2 cellular contexts compared by ENCODE assay signal in the genomic region with DNA sequence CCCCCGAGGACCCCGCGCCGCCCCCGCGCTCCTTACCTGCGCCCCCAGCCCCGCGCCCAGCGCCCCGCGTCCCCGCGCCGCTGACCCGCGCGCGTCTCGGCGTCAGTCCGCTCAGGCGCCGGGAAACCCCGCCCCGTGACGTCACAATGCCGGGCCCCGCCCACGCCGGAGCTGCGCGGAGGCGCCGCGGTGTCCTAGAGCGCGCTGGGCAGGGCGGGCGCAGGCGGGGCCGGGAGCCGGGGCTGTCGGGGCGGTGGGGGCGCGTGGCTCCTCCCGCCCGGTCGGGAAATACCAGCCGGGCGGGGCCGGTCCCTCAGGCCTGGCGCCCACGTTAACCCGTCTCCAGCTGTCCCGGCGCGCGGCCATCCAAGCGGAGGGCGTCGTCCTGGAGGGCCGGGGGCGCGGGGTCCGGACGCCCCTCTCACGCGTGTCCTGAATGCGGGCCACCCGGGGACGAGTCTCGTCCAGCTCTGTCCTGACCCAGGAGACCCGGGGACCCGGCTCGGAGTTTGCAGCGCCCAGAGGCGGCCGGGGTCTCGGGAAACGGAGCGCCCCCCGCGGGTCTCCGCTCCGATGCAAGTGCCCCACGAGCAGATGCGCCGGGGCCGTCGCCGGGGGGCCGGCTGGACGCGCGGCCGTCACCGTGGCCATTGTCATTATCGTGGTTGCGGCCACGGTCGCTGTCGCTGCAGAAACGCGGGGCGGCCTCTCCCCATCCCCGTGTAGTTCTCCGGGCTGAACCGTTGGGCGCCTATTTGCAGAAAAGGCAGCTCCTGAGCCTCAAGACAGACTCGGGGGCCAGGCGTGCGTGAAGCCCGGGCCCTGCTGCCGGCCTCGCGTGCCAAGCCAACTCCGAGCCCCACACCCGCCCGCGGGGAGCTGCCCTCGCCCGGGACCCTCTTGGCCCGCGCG.
TF ChIP-seq lines count a peak whose summit lies in the region.

A gene (minus strand): TSS at position 109 of the 912 bp plus-strand sequence. CDS start 727 bp downstream, outside the sequence.

TF ChIP-seq in A549, 52 proteins besides CTCF, POLR2A, EP300 and RAD21 (continues in another document):
- TF ChIP-seq, protein P1, sequence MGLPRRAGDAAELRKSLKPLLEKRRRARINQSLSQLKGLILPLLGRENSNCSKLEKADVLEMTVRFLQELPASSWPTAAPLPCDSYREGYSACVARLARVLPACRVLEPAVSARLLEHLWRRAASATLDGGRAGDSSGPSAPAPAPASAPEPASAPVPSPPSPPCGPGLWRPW (IDR thresholded peaks at IDR 0.05), result no peak
- TF ChIP-seq RNF2 (IDR thresholded peaks at IDR 0.05; ENCODE audit: borderline replicate concordance, low read depth), result 0 out of 2 replicates have a peak, but pooled peaks have one; percentile 34
- no peak for TF ChIP-seq HEYL (CRISPR knock-in tag; IDR thresholded peaks at IDR 0.05)
- peak in 1 of 2 experiments; percentile 47; a peak in 2 of 5 replicates for TF ChIP-seq JUN (IDR thresholded peaks at IDR 0.05)
- no peak for TF ChIP-seq FOSL2 (IDR thresholded peaks at IDR 0.05)
- no peak for TF ChIP-seq FOSL2 (CRISPR knock-in tag; IDR thresholded peaks at IDR 0.05)
- TF ChIP-seq HOXA7 (CRISPR knock-in tag; IDR thresholded peaks at IDR 0.05), result no peak
- peak; percentile 37; the same call in 1 of the 2 replicates for TF ChIP-seq PHF8 (IDR thresholded peaks at IDR 0.05; ENCODE audit: borderline replicate concordance, low read depth)
- TF ChIP-seq, protein P2, sequence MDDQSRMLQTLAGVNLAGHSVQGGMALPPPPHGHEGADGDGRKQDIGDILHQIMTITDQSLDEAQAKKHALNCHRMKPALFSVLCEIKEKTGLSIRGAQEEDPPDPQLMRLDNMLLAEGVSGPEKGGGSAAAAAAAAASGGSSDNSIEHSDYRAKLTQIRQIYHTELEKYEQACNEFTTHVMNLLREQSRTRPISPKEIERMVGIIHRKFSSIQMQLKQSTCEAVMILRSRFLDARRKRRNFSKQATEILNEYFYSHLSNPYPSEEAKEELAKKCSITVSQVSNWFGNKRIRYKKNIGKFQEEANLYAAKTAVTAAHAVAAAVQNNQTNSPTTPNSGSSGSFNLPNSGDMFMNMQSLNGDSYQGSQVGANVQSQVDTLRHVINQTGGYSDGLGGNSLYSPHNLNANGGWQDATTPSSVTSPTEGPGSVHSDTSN (IDR thresholded peaks at IDR 0.05), result no peak
- TF ChIP-seq RFX5 (IDR thresholded peaks at IDR 0.05), result no peak
- no peak for TF ChIP-seq SREBF2 (IDR thresholded peaks at IDR 0.05)
- TF ChIP-seq TFCP2L1 (CRISPR knock-in tag; IDR thresholded peaks at IDR 0.05), result no peak
- TF ChIP-seq, protein P3, sequence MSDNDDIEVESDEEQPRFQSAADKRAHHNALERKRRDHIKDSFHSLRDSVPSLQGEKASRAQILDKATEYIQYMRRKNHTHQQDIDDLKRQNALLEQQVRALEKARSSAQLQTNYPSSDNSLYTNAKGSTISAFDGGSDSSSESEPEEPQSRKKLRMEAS (IDR thresholded peaks at IDR 0.05), result peak; percentile 23; the same call in 1 of the 2 replicates
- TF ChIP-seq ZFP36 (IDR thresholded peaks at IDR 0.05; ENCODE audit: borderline replicate concordance, partially characterized antibody), result no peak
- no peak for TF ChIP-seq ZNF302 (CRISPR knock-in tag; IDR thresholded peaks at IDR 0.05)
- TF ChIP-seq RCOR1 (IDR thresholded peaks at IDR 0.05; ENCODE audit: low read depth, low read length), result no peak
- TF ChIP-seq, protein P4, sequence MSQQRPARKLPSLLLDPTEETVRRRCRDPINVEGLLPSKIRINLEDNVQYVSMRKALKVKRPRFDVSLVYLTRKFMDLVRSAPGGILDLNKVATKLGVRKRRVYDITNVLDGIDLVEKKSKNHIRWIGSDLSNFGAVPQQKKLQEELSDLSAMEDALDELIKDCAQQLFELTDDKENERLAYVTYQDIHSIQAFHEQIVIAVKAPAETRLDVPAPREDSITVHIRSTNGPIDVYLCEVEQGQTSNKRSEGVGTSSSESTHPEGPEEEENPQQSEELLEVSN (IDR thresholded peaks at IDR 0.05; ENCODE audit: borderline replicate concordance, low read depth), result no peak
- no peak for TF ChIP-seq TP53 (CRISPR knock-in tag; IDR thresholded peaks at IDR 0.05)
- TF ChIP-seq CHD2 (IDR thresholded peaks at IDR 0.05; ENCODE audit: low read length, partially characterized antibody), result no peak
- no peak for TF ChIP-seq NPAS2 (CRISPR knock-in tag; IDR thresholded peaks at IDR 0.05; ENCODE audit: borderline replicate concordance)
- TF ChIP-seq CBX8 (IDR thresholded peaks at IDR 0.05), result no peak
- TF ChIP-seq, protein P5, sequence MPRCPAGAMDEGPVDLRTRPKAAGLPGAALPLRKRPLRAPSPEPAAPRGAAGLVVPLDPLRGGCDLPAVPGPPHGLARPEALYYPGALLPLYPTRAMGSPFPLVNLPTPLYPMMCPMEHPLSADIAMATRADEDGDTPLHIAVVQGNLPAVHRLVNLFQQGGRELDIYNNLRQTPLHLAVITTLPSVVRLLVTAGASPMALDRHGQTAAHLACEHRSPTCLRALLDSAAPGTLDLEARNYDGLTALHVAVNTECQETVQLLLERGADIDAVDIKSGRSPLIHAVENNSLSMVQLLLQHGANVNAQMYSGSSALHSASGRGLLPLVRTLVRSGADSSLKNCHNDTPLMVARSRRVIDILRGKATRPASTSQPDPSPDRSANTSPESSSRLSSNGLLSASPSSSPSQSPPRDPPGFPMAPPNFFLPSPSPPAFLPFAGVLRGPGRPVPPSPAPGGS (IDR thresholded peaks at IDR 0.05), result no peak
- no peak for TF ChIP-seq NFE2L2 (conservative IDR thresholded peaks at IDR 0.05; ENCODE audit: low read length)
- TF ChIP-seq, protein P6, sequence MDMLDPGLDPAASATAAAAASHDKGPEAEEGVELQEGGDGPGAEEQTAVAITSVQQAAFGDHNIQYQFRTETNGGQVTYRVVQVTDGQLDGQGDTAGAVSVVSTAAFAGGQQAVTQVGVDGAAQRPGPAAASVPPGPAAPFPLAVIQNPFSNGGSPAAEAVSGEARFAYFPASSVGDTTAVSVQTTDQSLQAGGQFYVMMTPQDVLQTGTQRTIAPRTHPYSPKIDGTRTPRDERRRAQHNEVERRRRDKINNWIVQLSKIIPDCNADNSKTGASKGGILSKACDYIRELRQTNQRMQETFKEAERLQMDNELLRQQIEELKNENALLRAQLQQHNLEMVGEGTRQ (IDR thresholded peaks at IDR 0.05), result no peak
- no peak for TF ChIP-seq KDM5A (IDR thresholded peaks at IDR 0.05)
- no peak for TF ChIP-seq BHLHE40 (IDR thresholded peaks at IDR 0.05; ENCODE audit: low read depth, low read length)

TF ChIP-seq in HepG2, 621 proteins besides CTCF, POLR2A, EP300 and RAD21 (continues in another document):
- TF ChIP-seq, protein P7, sequence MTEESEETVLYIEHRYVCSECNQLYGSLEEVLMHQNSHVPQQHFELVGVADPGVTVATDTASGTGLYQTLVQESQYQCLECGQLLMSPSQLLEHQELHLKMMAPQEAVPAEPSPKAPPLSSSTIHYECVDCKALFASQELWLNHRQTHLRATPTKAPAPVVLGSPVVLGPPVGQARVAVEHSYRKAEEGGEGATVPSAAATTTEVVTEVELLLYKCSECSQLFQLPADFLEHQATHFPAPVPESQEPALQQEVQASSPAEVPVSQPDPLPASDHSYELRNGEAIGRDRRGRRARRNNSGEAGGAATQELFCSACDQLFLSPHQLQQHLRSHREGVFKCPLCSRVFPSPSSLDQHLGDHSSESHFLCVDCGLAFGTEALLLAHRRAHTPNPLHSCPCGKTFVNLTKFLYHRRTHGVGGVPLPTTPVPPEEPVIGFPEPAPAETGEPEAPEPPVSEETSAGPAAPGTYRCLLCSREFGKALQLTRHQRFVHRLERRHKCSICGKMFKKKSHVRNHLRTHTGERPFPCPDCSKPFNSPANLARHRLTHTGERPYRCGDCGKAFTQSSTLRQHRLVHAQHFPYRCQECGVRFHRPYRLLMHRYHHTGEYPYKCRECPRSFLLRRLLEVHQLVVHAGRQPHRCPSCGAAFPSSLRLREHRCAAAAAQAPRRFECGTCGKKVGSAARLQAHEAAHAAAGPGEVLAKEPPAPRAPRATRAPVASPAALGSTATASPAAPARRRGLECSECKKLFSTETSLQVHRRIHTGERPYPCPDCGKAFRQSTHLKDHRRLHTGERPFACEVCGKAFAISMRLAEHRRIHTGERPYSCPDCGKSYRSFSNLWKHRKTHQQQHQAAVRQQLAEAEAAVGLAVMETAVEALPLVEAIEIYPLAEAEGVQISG (CRISPR knock-in tag; IDR thresholded peaks at IDR 0.05), result peak; percentile 17; the same call in 1 of the 2 replicates
- no peak for TF ChIP-seq ZFP90 (CRISPR knock-in tag; IDR thresholded peaks at IDR 0.05; ENCODE audit: borderline replicate concordance)
- TF ChIP-seq GTF3A (CRISPR knock-in tag; conservative IDR thresholded peaks at IDR 0.05), result no peak
- TF ChIP-seq ZNF282 (IDR thresholded peaks at IDR 0.05; ENCODE audit: partially characterized antibody), result no peak
- no peak for TF ChIP-seq FIP1L1 (IDR thresholded peaks at IDR 0.05; ENCODE audit: borderline replicate concordance, insufficient read depth, low read depth, low read length)
- TF ChIP-seq, protein P8, sequence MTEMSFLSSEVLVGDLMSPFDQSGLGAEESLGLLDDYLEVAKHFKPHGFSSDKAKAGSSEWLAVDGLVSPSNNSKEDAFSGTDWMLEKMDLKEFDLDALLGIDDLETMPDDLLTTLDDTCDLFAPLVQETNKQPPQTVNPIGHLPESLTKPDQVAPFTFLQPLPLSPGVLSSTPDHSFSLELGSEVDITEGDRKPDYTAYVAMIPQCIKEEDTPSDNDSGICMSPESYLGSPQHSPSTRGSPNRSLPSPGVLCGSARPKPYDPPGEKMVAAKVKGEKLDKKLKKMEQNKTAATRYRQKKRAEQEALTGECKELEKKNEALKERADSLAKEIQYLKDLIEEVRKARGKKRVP (CRISPR knock-in tag; IDR thresholded peaks at IDR 0.05), result no peak
- no peak for TF ChIP-seq RBAK (CRISPR knock-in tag; IDR thresholded peaks at IDR 0.05)
- TF ChIP-seq, protein P9, sequence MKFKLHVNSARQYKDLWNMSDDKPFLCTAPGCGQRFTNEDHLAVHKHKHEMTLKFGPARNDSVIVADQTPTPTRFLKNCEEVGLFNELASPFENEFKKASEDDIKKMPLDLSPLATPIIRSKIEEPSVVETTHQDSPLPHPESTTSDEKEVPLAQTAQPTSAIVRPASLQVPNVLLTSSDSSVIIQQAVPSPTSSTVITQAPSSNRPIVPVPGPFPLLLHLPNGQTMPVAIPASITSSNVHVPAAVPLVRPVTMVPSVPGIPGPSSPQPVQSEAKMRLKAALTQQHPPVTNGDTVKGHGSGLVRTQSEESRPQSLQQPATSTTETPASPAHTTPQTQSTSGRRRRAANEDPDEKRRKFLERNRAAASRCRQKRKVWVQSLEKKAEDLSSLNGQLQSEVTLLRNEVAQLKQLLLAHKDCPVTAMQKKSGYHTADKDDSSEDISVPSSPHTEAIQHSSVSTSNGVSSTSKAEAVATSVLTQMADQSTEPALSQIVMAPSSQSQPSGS (CRISPR knock-in tag; IDR thresholded peaks at IDR 0.05), result 0 out of 2 replicates have a peak, but pooled peaks have one; percentile 20
- TF ChIP-seq ZNF773 (CRISPR knock-in tag; IDR thresholded peaks at IDR 0.05; ENCODE audit: borderline replicate concordance), result no peak
- TF ChIP-seq, protein P10, sequence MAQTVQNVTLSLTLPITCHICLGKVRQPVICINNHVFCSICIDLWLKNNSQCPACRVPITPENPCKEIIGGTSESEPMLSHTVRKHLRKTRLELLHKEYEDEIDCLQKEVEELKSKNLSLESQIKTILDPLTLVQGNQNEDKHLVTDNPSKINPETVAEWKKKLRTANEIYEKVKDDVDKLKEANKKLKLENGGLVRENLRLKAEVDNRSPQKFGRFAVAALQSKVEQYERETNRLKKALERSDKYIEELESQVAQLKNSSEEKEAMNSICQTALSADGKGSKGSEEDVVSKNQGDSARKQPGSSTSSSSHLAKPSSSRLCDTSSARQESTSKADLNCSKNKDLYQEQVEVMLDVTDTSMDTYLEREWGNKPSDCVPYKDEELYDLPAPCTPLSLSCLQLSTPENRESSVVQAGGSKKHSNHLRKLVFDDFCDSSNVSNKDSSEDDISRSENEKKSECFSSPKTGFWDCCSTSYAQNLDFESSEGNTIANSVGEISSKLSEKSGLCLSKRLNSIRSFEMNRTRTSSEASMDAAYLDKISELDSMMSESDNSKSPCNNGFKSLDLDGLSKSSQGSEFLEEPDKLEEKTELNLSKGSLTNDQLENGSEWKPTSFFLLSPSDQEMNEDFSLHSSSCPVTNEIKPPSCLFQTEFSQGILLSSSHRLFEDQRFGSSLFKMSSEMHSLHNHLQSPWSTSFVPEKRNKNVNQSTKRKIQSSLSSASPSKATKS (CRISPR knock-in tag; IDR thresholded peaks at IDR 0.05), result no peak
- TF ChIP-seq HOXA7 (CRISPR knock-in tag; IDR thresholded peaks at IDR 0.05), result no peak
- TF ChIP-seq, protein P11, sequence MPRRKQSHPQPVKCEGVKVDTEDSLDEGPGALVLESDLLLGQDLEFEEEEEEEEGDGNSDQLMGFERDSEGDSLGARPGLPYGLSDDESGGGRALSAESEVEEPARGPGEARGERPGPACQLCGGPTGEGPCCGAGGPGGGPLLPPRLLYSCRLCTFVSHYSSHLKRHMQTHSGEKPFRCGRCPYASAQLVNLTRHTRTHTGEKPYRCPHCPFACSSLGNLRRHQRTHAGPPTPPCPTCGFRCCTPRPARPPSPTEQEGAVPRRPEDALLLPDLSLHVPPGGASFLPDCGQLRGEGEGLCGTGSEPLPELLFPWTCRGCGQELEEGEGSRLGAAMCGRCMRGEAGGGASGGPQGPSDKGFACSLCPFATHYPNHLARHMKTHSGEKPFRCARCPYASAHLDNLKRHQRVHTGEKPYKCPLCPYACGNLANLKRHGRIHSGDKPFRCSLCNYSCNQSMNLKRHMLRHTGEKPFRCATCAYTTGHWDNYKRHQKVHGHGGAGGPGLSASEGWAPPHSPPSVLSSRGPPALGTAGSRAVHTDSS (CRISPR knock-in tag; conservative IDR thresholded peaks at IDR 0.05), result no peak
- TF ChIP-seq, protein P12, sequence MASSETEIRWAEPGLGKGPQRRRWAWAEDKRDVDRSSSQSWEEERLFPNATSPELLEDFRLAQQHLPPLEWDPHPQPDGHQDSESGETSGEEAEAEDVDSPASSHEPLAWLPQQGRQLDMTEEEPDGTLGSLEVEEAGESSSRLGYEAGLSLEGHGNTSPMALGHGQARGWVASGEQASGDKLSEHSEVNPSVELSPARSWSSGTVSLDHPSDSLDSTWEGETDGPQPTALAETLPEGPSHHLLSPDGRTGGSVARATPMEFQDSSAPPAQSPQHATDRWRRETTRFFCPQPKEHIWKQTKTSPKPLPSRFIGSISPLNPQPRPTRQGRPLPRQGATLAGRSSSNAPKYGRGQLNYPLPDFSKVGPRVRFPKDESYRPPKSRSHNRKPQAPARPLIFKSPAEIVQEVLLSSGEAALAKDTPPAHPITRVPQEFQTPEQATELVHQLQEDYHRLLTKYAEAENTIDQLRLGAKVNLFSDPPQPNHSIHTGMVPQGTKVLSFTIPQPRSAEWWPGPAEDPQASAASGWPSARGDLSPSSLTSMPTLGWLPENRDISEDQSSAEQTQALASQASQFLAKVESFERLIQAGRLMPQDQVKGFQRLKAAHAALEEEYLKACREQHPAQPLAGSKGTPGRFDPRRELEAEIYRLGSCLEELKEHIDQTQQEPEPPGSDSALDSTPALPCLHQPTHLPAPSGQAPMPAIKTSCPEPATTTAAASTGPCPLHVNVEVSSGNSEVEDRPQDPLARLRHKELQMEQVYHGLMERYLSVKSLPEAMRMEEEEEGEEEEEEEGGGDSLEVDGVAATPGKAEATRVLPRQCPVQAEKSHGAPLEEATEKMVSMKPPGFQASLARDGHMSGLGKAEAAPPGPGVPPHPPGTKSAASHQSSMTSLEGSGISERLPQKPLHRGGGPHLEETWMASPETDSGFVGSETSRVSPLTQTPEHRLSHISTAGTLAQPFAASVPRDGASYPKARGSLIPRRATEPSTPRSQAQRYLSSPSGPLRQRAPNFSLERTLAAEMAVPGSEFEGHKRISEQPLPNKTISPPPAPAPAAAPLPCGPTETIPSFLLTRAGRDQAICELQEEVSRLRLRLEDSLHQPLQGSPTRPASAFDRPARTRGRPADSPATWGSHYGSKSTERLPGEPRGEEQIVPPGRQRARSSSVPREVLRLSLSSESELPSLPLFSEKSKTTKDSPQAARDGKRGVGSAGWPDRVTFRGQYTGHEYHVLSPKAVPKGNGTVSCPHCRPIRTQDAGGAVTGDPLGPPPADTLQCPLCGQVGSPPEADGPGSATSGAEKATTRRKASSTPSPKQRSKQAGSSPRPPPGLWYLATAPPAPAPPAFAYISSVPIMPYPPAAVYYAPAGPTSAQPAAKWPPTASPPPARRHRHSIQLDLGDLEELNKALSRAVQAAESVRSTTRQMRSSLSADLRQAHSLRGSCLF (CRISPR knock-in tag; IDR thresholded peaks at IDR 0.05; ENCODE audit: borderline replicate concordance), result no peak
- no peak for TF ChIP-seq HCFC1 (IDR thresholded peaks at IDR 0.05; ENCODE audit: low read depth, low read length)
